ENCODE assay signal across 3 cellular contexts in the genomic region with DNA sequence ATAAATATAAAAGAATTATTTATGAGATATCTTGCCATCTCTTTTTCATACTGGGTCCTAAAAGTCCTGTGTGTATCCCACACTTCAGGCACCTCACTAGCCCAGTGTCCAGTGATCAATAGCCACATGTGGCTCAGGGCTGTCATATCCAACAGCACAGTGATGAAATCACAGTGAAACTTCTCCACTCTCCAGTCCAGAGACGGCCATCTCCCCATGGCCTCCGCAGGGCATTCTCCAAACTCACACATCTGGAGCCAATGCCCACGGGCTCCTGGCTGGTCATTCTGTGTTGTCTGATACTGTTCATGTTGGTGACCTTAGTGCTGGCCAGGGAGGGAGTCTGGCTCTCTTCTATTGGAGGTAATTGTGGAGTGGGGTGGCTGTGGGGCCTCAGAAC.
TF ChIP-seq lines count a peak whose summit lies in the region.

No MANE protein-coding gene starts in this region.

TF ChIP-seq in SK-N-SH, 30 proteins besides CTCF, POLR2A, EP300 and RAD21:
- TF ChIP-seq POLR2AphosphoS5 (IDR thresholded peaks at IDR 0.05; ENCODE audit: low read depth, low read length) (no peak), RCOR1 (IDR thresholded peaks at IDR 0.05; ENCODE audit: low read length) (peak; percentile 58; the same call in 1 of the 2 replicates)

TF ChIP-seq in SK-N-SH treated with all-trans-retinoic acid at 6 μM for 48 hours, 23 proteins besides CTCF, POLR2A, EP300 and RAD21:
- TF ChIP-seq CSDC2 (CRISPR knock-in tag; IDR thresholded peaks at IDR 0.05), result no peak
- TF ChIP-seq ISL1 (CRISPR knock-in tag; IDR thresholded peaks at IDR 0.05), result no peak
- TF ChIP-seq, protein P1, sequence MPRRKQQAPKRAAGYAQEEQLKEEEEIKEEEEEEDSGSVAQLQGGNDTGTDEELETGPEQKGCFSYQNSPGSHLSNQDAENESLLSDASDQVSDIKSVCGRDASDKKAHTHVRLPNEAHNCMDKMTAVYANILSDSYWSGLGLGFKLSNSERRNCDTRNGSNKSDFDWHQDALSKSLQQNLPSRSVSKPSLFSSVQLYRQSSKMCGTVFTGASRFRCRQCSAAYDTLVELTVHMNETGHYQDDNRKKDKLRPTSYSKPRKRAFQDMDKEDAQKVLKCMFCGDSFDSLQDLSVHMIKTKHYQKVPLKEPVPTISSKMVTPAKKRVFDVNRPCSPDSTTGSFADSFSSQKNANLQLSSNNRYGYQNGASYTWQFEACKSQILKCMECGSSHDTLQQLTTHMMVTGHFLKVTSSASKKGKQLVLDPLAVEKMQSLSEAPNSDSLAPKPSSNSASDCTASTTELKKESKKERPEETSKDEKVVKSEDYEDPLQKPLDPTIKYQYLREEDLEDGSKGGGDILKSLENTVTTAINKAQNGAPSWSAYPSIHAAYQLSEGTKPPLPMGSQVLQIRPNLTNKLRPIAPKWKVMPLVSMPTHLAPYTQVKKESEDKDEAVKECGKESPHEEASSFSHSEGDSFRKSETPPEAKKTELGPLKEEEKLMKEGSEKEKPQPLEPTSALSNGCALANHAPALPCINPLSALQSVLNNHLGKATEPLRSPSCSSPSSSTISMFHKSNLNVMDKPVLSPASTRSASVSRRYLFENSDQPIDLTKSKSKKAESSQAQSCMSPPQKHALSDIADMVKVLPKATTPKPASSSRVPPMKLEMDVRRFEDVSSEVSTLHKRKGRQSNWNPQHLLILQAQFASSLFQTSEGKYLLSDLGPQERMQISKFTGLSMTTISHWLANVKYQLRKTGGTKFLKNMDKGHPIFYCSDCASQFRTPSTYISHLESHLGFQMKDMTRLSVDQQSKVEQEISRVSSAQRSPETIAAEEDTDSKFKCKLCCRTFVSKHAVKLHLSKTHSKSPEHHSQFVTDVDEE (CRISPR knock-in tag; IDR thresholded peaks at IDR 0.05), result no peak
- no peak for TF ChIP-seq ZFP30 (CRISPR knock-in tag; IDR thresholded peaks at IDR 0.05)
- TF ChIP-seq ZFP3 (CRISPR knock-in tag; IDR thresholded peaks at IDR 0.05), result no peak
- no peak for TF ChIP-seq OSR1 (CRISPR knock-in tag; IDR thresholded peaks at IDR 0.05)
- TF ChIP-seq TCF4 (CRISPR knock-in tag; IDR thresholded peaks at IDR 0.05; ENCODE audit: borderline replicate concordance), result no peak
- TF ChIP-seq GLIS3 (CRISPR knock-in tag; IDR thresholded peaks at IDR 0.05), result no peak
- TF ChIP-seq ESRRG (CRISPR knock-in tag; IDR thresholded peaks at IDR 0.05), result no peak
- no peak for TF ChIP-seq ZC3H10 (CRISPR knock-in tag; IDR thresholded peaks at IDR 0.05)
- TF ChIP-seq, protein P2, sequence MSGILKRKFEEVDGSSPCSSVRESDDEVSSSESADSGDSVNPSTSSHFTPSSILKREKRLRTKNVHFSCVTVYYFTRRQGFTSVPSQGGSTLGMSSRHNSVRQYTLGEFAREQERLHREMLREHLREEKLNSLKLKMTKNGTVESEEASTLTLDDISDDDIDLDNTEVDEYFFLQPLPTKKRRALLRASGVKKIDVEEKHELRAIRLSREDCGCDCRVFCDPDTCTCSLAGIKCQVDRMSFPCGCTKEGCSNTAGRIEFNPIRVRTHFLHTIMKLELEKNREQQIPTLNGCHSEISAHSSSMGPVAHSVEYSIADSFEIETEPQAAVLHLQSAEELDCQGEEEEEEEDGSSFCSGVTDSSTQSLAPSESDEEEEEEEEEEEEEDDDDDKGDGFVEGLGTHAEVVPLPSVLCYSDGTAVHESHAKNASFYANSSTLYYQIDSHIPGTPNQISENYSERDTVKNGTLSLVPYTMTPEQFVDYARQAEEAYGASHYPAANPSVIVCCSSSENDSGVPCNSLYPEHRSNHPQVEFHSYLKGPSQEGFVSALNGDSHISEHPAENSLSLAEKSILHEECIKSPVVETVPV (CRISPR knock-in tag; IDR thresholded peaks at IDR 0.05), result no peak
- TF ChIP-seq ZNF70 (CRISPR knock-in tag; IDR thresholded peaks at IDR 0.05), result no peak
- no peak for TF ChIP-seq TOX (CRISPR knock-in tag; IDR thresholded peaks at IDR 0.05; ENCODE audit: borderline replicate concordance)
- no peak for TF ChIP-seq ARNTL (CRISPR knock-in tag; IDR thresholded peaks at IDR 0.05; ENCODE audit: borderline replicate concordance, low read depth)
- TF ChIP-seq BACH2 (CRISPR knock-in tag; IDR thresholded peaks at IDR 0.05; ENCODE audit: borderline replicate concordance), result no peak
TF ChIP-seq in SK-N-SH treated with all-trans-retinoic acid at 6 μM for 48 hours: peak in this region for 0.

TF ChIP-seq in K562, 482 proteins besides CTCF, POLR2A, EP300 and RAD21 (continues in another document):
- peak; percentile 30; the same call in 1 of the 2 replicates for TF ChIP-seq CEBPG (CRISPR knock-in tag; IDR thresholded peaks at IDR 0.05)
- TF ChIP-seq CEBPG (tag; conservative IDR thresholded peaks at IDR 0.05 in 1 of 2, IDR thresholded peaks at IDR 0.05 in 1 of 2), result peak in 1 of 2 experiments; percentile 73; a peak in 2 of 4 replicates
- no peak for TF ChIP-seq BHLHE40 (IDR thresholded peaks at IDR 0.05; ENCODE audit: low read length)
- no peak for TF ChIP-seq ELF1 (tag; IDR thresholded peaks at IDR 0.05)
- TF ChIP-seq MEF2A (IDR thresholded peaks at IDR 0.05; ENCODE audit: control insufficient read depth, low read depth, low read length), result no peak
- TF ChIP-seq, protein P3, sequence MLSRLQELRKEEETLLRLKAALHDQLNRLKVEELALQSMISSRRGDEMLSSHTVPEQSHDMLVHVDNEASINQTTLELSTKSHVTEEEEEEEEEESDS (CRISPR knock-in tag; IDR thresholded peaks at IDR 0.05), result no peak
- TF ChIP-seq, protein P4, sequence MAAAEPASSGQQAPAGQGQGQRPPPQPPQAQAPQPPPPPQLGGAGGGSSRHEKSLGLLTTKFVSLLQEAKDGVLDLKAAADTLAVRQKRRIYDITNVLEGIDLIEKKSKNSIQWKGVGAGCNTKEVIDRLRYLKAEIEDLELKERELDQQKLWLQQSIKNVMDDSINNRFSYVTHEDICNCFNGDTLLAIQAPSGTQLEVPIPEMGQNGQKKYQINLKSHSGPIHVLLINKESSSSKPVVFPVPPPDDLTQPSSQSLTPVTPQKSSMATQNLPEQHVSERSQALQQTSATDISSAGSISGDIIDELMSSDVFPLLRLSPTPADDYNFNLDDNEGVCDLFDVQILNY (CRISPR knock-in tag; IDR thresholded peaks at IDR 0.05), result no peak
- TF ChIP-seq, protein P5, sequence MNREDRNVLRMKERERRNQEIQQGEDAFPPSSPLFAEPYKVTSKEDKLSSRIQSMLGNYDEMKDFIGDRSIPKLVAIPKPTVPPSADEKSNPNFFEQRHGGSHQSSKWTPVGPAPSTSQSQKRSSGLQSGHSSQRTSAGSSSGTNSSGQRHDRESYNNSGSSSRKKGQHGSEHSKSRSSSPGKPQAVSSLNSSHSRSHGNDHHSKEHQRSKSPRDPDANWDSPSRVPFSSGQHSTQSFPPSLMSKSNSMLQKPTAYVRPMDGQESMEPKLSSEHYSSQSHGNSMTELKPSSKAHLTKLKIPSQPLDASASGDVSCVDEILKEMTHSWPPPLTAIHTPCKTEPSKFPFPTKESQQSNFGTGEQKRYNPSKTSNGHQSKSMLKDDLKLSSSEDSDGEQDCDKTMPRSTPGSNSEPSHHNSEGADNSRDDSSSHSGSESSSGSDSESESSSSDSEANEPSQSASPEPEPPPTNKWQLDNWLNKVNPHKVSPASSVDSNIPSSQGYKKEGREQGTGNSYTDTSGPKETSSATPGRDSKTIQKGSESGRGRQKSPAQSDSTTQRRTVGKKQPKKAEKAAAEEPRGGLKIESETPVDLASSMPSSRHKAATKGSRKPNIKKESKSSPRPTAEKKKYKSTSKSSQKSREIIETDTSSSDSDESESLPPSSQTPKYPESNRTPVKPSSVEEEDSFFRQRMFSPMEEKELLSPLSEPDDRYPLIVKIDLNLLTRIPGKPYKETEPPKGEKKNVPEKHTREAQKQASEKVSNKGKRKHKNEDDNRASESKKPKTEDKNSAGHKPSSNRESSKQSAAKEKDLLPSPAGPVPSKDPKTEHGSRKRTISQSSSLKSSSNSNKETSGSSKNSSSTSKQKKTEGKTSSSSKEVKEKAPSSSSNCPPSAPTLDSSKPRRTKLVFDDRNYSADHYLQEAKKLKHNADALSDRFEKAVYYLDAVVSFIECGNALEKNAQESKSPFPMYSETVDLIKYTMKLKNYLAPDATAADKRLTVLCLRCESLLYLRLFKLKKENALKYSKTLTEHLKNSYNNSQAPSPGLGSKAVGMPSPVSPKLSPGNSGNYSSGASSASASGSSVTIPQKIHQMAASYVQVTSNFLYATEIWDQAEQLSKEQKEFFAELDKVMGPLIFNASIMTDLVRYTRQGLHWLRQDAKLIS (CRISPR knock-in tag; IDR thresholded peaks at IDR 0.05), result no peak
- TF ChIP-seq, protein P6, sequence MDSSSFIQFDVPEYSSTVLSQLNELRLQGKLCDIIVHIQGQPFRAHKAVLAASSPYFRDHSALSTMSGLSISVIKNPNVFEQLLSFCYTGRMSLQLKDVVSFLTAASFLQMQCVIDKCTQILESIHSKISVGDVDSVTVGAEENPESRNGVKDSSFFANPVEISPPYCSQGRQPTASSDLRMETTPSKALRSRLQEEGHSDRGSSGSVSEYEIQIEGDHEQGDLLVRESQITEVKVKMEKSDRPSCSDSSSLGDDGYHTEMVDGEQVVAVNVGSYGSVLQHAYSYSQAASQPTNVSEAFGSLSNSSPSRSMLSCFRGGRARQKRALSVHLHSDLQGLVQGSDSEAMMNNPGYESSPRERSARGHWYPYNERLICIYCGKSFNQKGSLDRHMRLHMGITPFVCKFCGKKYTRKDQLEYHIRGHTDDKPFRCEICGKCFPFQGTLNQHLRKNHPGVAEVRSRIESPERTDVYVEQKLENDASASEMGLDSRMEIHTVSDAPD (CRISPR knock-in tag; IDR thresholded peaks at IDR 0.05), result no peak
- no peak for TF ChIP-seq ZNF699 (CRISPR knock-in tag; IDR thresholded peaks at IDR 0.05; ENCODE audit: insufficient replicate concordance)
- no peak for TF ChIP-seq SIN3B (IDR thresholded peaks at IDR 0.05; ENCODE audit: low read depth)
- TF ChIP-seq, protein P7, sequence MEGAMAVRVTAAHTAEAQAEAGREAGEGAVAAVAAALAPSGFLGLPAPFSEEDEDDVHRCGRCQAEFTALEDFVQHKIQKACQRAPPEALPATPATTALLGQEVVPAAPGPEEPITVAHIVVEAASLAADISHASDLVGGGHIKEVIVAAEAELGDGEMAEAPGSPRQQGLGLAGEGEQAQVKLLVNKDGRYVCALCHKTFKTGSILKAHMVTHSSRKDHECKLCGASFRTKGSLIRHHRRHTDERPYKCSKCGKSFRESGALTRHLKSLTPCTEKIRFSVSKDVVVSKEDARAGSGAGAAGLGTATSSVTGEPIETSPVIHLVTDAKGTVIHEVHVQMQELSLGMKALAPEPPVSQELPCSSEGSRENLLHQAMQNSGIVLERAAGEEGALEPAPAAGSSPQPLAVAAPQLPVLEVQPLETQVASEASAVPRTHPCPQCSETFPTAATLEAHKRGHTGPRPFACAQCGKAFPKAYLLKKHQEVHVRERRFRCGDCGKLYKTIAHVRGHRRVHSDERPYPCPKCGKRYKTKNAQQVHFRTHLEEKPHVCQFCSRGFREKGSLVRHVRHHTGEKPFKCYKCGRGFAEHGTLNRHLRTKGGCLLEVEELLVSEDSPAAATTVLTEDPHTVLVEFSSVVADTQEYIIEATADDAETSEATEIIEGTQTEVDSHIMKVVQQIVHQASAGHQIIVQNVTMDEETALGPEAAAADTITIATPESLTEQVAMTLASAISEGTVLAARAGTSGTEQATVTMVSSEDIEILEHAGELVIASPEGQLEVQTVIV (CRISPR knock-in tag; IDR thresholded peaks at IDR 0.05; ENCODE audit: borderline replicate concordance), result no peak
- TF ChIP-seq CHD1 (IDR thresholded peaks at IDR 0.05; ENCODE audit: low read length), result no peak
- no peak for TF ChIP-seq ZNF274 (IDR thresholded peaks at IDR 0.05; ENCODE audit: borderline replicate concordance, low read depth, low read length)
- 0 out of 2 replicates have a peak, but pooled peaks have one; percentile 10 for TF ChIP-seq ZNF175 (CRISPR knock-in tag; IDR thresholded peaks at IDR 0.05; ENCODE audit: low read depth)
- TF ChIP-seq RBM25 (IDR thresholded peaks at IDR 0.05; ENCODE audit: low read depth, low read length, severe bottlenecking), result no peak
- TF ChIP-seq MYC (IDR thresholded peaks at IDR 0.05; ENCODE audit: low read depth, low read length), result peak; percentile 42; the same call in 1 of the 2 replicates
- no peak for TF ChIP-seq MYC (CRISPR knock-in tag; IDR thresholded peaks at IDR 0.05; ENCODE audit: borderline replicate concordance, low read depth)
- TF ChIP-seq, protein P8, sequence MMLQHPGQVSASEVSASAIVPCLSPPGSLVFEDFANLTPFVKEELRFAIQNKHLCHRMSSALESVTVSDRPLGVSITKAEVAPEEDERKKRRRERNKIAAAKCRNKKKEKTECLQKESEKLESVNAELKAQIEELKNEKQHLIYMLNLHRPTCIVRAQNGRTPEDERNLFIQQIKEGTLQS (IDR thresholded peaks at IDR 0.05), result peak; percentile 16; the same call in 1 of the 2 replicates
- TF ChIP-seq, protein P8 (CRISPR knock-in tag; conservative IDR thresholded peaks at IDR 0.05), result no peak
- no peak for TF ChIP-seq ZNF239 (CRISPR knock-in tag; IDR thresholded peaks at IDR 0.05)
- no peak for TF ChIP-seq BRF1 (IDR thresholded peaks at IDR 0.05; ENCODE audit: borderline replicate concordance, extremely low read depth, insufficient read length)
- peak; percentile 63; the same call in 1 of the 2 replicates for TF ChIP-seq ZNF589 (CRISPR knock-in tag; IDR thresholded peaks at IDR 0.05; ENCODE audit: low read depth)
- TF ChIP-seq, protein P9, sequence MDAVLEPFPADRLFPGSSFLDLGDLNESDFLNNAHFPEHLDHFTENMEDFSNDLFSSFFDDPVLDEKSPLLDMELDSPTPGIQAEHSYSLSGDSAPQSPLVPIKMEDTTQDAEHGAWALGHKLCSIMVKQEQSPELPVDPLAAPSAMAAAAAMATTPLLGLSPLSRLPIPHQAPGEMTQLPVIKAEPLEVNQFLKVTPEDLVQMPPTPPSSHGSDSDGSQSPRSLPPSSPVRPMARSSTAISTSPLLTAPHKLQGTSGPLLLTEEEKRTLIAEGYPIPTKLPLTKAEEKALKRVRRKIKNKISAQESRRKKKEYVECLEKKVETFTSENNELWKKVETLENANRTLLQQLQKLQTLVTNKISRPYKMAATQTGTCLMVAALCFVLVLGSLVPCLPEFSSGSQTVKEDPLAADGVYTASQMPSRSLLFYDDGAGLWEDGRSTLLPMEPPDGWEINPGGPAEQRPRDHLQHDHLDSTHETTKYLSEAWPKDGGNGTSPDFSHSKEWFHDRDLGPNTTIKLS (IDR thresholded peaks at IDR 0.05; ENCODE audit: borderline replicate concordance, low read depth), result no peak
- TF ChIP-seq, protein P10, sequence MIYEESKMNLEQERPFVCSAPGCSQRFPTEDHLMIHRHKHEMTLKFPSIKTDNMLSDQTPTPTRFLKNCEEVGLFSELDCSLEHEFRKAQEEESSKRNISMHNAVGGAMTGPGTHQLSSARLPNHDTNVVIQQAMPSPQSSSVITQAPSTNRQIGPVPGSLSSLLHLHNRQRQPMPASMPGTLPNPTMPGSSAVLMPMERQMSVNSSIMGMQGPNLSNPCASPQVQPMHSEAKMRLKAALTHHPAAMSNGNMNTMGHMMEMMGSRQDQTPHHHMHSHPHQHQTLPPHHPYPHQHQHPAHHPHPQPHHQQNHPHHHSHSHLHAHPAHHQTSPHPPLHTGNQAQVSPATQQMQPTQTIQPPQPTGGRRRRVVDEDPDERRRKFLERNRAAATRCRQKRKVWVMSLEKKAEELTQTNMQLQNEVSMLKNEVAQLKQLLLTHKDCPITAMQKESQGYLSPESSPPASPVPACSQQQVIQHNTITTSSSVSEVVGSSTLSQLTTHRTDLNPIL (CRISPR knock-in tag; IDR thresholded peaks at IDR 0.05), result no peak
- no peak for TF ChIP-seq FOXM1 (IDR thresholded peaks at IDR 0.05; ENCODE audit: low read depth)
- TF ChIP-seq FOXM1 (CRISPR knock-in tag; IDR thresholded peaks at IDR 0.05; ENCODE audit: low read depth), result no peak
